Comparison of ENCODE assay signal across 8 cellular contexts in genomic region chr3:188956839-188957489, GRCh38.
DNase-seq lines count a peak whose midpoint lies in the region; ATAC-seq and TF ChIP-seq lines count a peak whose summit lies in the region.

No MANE protein-coding gene starts in this region.

- no peak overlapping the region for H3K18ac ChIP-seq in mesendoderm (ENCODE audit: low read length)

- H3K56ac ChIP-seq in mesendoderm (ENCODE audit: low read length): no peak overlapping the region

- H3K4ac ChIP-seq in mesendoderm (ENCODE audit: low read depth, low read length): no peak overlapping the region

- POLR2A ChIA-PET in CD8-positive, alpha-beta T cell (lab: Charles Lee): interaction anchor here (1.0 kb wide), 1 partner anchor 1215 kb away, joined by 3 read pairs; no protein-coding TSS in a partner anchor
- POLR2A ChIA-PET in HEK293 (lab: Yijun Ruan, JAX): no interaction called here

- H2AFZ ChIP-seq in OCI-LY3 (ENCODE audit: low read depth, low read length): no peak overlapping the region

- H4K20me1 ChIP-seq in OCI-LY3 (ENCODE audit: insufficient read depth, low read length): no peaks in the 10 kb centered on the region

- intact Hi-C loops in CD8-positive, alpha-beta T cell (cut with DNase I, micrococcal nuclease): loop anchor here (1.0 to 5.0 kb wide), 2 partner anchors 187 to 210 kb away; no protein-coding TSS in a partner anchor

- H3K79me1 ChIP-seq in mesendoderm (ENCODE audit: low read length): no peaks in the 10 kb centered on the region

- H3K27ac ChIP-seq in CD8-positive, alpha-beta T cell (ENCODE audit: low read depth, low read length): no peak overlapping the region
- H3K27ac ChIP-seq in HEK293 (ENCODE audit: extremely low read depth, low read depth, low read length) (no peak overlapping the region), OCI-LY3 (ENCODE audit: low read length) (peak overlapping the region; percentile 13; the same call in 1 of the 2 replicates), mesendoderm (ENCODE audit: low read depth, low read length) (no peak overlapping the region)

- no peak overlapping the region for H3K27ac Mint-ChIP-seq in CD8-positive, alpha-beta T cell

- H3K9ac ChIP-seq in OCI-LY3 (ENCODE audit: low read length) (peak overlapping the region; percentile 20; the same call in 1 of the 2 replicates), mesendoderm (ENCODE audit: low read length) (no peak overlapping the region)

- H3K23ac ChIP-seq in mesendoderm (ENCODE audit: low read length): no peak overlapping the region

- no peak overlapping the region for H2BK120ac ChIP-seq in mesendoderm (ENCODE audit: low read depth, low read length)

- no peaks in the 10 kb centered on the region for H3K27me3 Mint-ChIP-seq in CD8-positive, alpha-beta T cell (ENCODE audit: low read depth)

- ATAC-seq in CD8-positive, alpha-beta T cell: no peak
- no peak for ATAC-seq in HG03159 (IDR thresholded peaks at IDR 0.05; ENCODE audit: unreplicated experiment)
- ATAC-seq in HG03135 (IDR thresholded peaks at IDR 0.05; ENCODE audit: unreplicated experiment): no peak
- ATAC-seq in GM21526 (IDR thresholded peaks at IDR 0.05; ENCODE audit: low FRiP score, unreplicated experiment): no peak

- H3K36me3 ChIP-seq in CD8-positive, alpha-beta T cell (ENCODE audit: insufficient read depth, low read length): no peaks in the 10 kb centered on the region
- H3K36me3 ChIP-seq in HEK293 (ENCODE audit: control insufficient read depth in 2 of 2, insufficient read depth in 1 of 2, low read length in 2 of 2): no peaks in the 10 kb centered on the region
- H3K36me3 ChIP-seq in OCI-LY3 (replicated peaks; ENCODE audit: low read depth, low read length): no peaks in the 10 kb centered on the region
- no peaks in the 10 kb centered on the region for H3K36me3 ChIP-seq in mesendoderm (ENCODE audit: control insufficient read depth, insufficient read depth, low read length)

- no peaks in the 10 kb centered on the region for H3K9me3 ChIP-seq in CD8-positive, alpha-beta T cell (ENCODE audit: low read length)
- H3K9me3 ChIP-seq in HEK293 (ENCODE audit: control insufficient read depth, insufficient read depth, low read depth, low read length) (no peaks in the 10 kb centered on the region), OCI-LY3 (ENCODE audit: insufficient read depth, low read length) (no peaks in the 10 kb centered on the region)

- no peaks in the 10 kb centered on the region for H3K4me1 ChIP-seq in CD8-positive, alpha-beta T cell (ENCODE audit: insufficient read depth, low read length)
- H3K4me1 ChIP-seq in HEK293 (ENCODE audit: control insufficient read depth, insufficient read depth, low read length): no peaks in the 10 kb centered on the region
- H3K4me1 ChIP-seq in OCI-LY3 (ENCODE audit: low read length): peaks cover 53% of the 10 kb centered on the region
- H3K4me1 ChIP-seq in mesendoderm (ENCODE audit: control insufficient read depth, low read depth, low read length): no peaks in the 10 kb centered on the region

- no peaks in the 10 kb centered on the region for H3K36me3 Mint-ChIP-seq in CD8-positive, alpha-beta T cell

- H2BK5ac ChIP-seq in mesendoderm (ENCODE audit: low read length): no peak overlapping the region

- no peak overlapping the region for H3K4me3 Mint-ChIP-seq in CD8-positive, alpha-beta T cell

- no peak overlapping the region for H4K8ac ChIP-seq in mesendoderm (ENCODE audit: low read depth, low read length)

- H3K4me2 ChIP-seq in OCI-LY3 (ENCODE audit: low read length) (peak overlapping the region; percentile 26), mesendoderm (ENCODE audit: low read length) (no peak overlapping the region)

- no peak overlapping the region for H2BK15ac ChIP-seq in mesendoderm (replicated peaks; ENCODE audit: low read depth)

- H3K4me1 Mint-ChIP-seq in CD8-positive, alpha-beta T cell (ENCODE audit: low read depth): peaks cover 6% of the 10 kb centered on the region

- DNase-seq in CD8-positive, alpha-beta T cell: peak in 1 of 7 experiments; percentile 16
- DNase-seq in dermis microvascular lymphatic vessel endothelial cell (ENCODE audit: low read depth in 2 of 2) (peak; percentile 43 to 67), mesendoderm (peak; percentile 69)

- H3K9me3 Mint-ChIP-seq in CD8-positive, alpha-beta T cell: no peaks in the 10 kb centered on the region

- no CpG with 5 or more reads among the region's 8 CpGs for WGBS in mesendoderm (ENCODE audit: extremely low coverage, insufficient coverage, low lambda C conversion rate)

- CTCF ChIA-PET in CD8-positive, alpha-beta T cell (lab: Charles Lee): interaction anchor here (0.7 to 14.3 kb wide), 19 partner anchors 8 to 1638 kb away, joined by 3 to 425 read pairs (median 4); partner anchors contain the start of gene BCL6
- CTCF ChIA-PET in HEK293 (lab: Yijun Ruan, JAX): interaction anchor here (0.7 to 10.9 kb wide), 14 partner anchors 12 to 1218 kb away, joined by 3 to 205 read pairs (median 3); no protein-coding TSS in a partner anchor

- no peaks in the 10 kb centered on the region for H3K27me3 ChIP-seq in CD8-positive, alpha-beta T cell (ENCODE audit: insufficient read depth, low read length)
- H3K27me3 ChIP-seq in OCI-LY3 (ENCODE audit: low read depth, low read length) (no peaks in the 10 kb centered on the region), mesendoderm (ENCODE audit: insufficient read depth, low read length, poor library complexity) (no peaks in the 10 kb centered on the region)

- no peak overlapping the region for H4K5ac ChIP-seq in mesendoderm (ENCODE audit: low read length)

- H3K79me2 ChIP-seq in OCI-LY3 (ENCODE audit: low read length): no peaks in the 10 kb centered on the region
- H3K79me2 ChIP-seq in mesendoderm (ENCODE audit: control insufficient read depth, insufficient read depth, low read length): no peaks in the 10 kb centered on the region

- peak; percentile 61 for TF ChIP-seq CTCF in CD8-positive, alpha-beta T cell (IDR thresholded peaks at IDR 0.05)
- TF ChIP-seq CTCF in HEK293 (tag by site-specific recombination; IDR thresholded peaks at IDR 0.05) (no peak), OCI-LY3 (IDR thresholded peaks at IDR 0.05; ENCODE audit: low read depth, low read length) (peak; percentile 87)

- no peak overlapping the region for H2AK5ac ChIP-seq in mesendoderm (ENCODE audit: low read length)

- H3K4me3 ChIP-seq in CD8-positive, alpha-beta T cell (ENCODE audit: low read depth, low read length): no peak overlapping the region
- H3K4me3 ChIP-seq in HEK293 (ENCODE audit: low read depth, low read length) (no peak overlapping the region), OCI-LY3 (ENCODE audit: low read length) (no peak overlapping the region), mesendoderm (ENCODE audit: low read length) (no peak overlapping the region)

TF ChIP-seq in HEK293, 187 proteins besides CTCF, POLR2A, EP300 and RAD21 (continues in another document):
- TF ChIP-seq ZNF664 (tag by site-specific recombination; IDR thresholded peaks at IDR 0.05) (peak; percentile 26; the same call in 1 of the 2 replicates), ZSCAN5A (tag by site-specific recombination; IDR thresholded peaks at IDR 0.05) (no peak), ZBTB49 (tag by site-specific recombination; IDR thresholded peaks at IDR 0.05; ENCODE audit: low read depth) (no peak), ZBTB20 (tag by site-specific recombination; IDR thresholded peaks at IDR 0.05) (no peak), INSM2 (tag by site-specific recombination; IDR thresholded peaks at IDR 0.05) (no peak), ZNF174 (tag by site-specific recombination; IDR thresholded peaks at IDR 0.05) (no peak)
